In genomic region chr1:212242288-212242984, GRCh38 we compare ENCODE assay signal across 1 cellular context.
TF ChIP-seq lines count a peak whose summit lies in the region.

No MANE protein-coding gene starts in this region.

TF ChIP-seq in HepG2, 621 proteins besides CTCF, POLR2A, EP300 and RAD21 (continued from another document and continues in another):
- TF ChIP-seq KIAA2018 (CRISPR knock-in tag; IDR thresholded peaks at IDR 0.05; ENCODE audit: borderline replicate concordance), result no peak
- TF ChIP-seq TBX3 (IDR thresholded peaks at IDR 0.05; ENCODE audit: borderline replicate concordance), result no peak
- no peak for TF ChIP-seq ZNF639 (CRISPR knock-in tag; conservative IDR thresholded peaks at IDR 0.05)
- TF ChIP-seq ZNF512B (CRISPR knock-in tag; IDR thresholded peaks at IDR 0.05; ENCODE audit: borderline replicate concordance), result no peak
- TF ChIP-seq ZNF253 (CRISPR knock-in tag; IDR thresholded peaks at IDR 0.05; ENCODE audit: borderline replicate concordance), result no peak
- no peak for TF ChIP-seq KDM4B (CRISPR knock-in tag; IDR thresholded peaks at IDR 0.05)
- TF ChIP-seq PITX1 (CRISPR knock-in tag; IDR thresholded peaks at IDR 0.05), result no peak
- no peak for TF ChIP-seq ZBTB40 (IDR thresholded peaks at IDR 0.05)
- TF ChIP-seq ZBTB40 (CRISPR knock-in tag; IDR thresholded peaks at IDR 0.05), result no peak; the same call in 1 of the 2 replicates
- TF ChIP-seq RFXANK (CRISPR knock-in tag; IDR thresholded peaks at IDR 0.05), result 0 out of 2 replicates have a peak, but pooled peaks have one; percentile 31
- no peak for TF ChIP-seq PRDM4 (CRISPR knock-in tag; IDR thresholded peaks at IDR 0.05; ENCODE audit: borderline replicate concordance)
- TF ChIP-seq CBX5 (CRISPR knock-in tag; IDR thresholded peaks at IDR 0.05; ENCODE audit: borderline replicate concordance), result no peak
- TF ChIP-seq ZNF589 (CRISPR knock-in tag; conservative IDR thresholded peaks at IDR 0.05), result no peak
- no peak for TF ChIP-seq MIER3 (CRISPR knock-in tag; IDR thresholded peaks at IDR 0.05; ENCODE audit: borderline replicate concordance)
- no peak for TF ChIP-seq RAD51 (IDR thresholded peaks at IDR 0.05; ENCODE audit: borderline replicate concordance)
- 0 out of 2 replicates have a peak, but pooled peaks have one; percentile 41 for TF ChIP-seq ARNTL (CRISPR knock-in tag; IDR thresholded peaks at IDR 0.05)
- TF ChIP-seq NFRKB (IDR thresholded peaks at IDR 0.05), result no peak
- no peak for TF ChIP-seq ZNF616 (CRISPR knock-in tag; IDR thresholded peaks at IDR 0.05; ENCODE audit: low read depth)
- TF ChIP-seq ZNF747 (CRISPR knock-in tag; IDR thresholded peaks at IDR 0.05; ENCODE audit: borderline replicate concordance), result no peak
- TF ChIP-seq MZF1 (CRISPR knock-in tag; IDR thresholded peaks at IDR 0.05; ENCODE audit: borderline replicate concordance), result no peak
- TF ChIP-seq ZNF282 (IDR thresholded peaks at IDR 0.05; ENCODE audit: partially characterized antibody), result no peak
- TF ChIP-seq KMT2B (CRISPR knock-in tag; IDR thresholded peaks at IDR 0.05), result 0 out of 2 replicates have a peak, but pooled peaks have one; percentile 24
- no peak for TF ChIP-seq ZNF83 (CRISPR knock-in tag; IDR thresholded peaks at IDR 0.05; ENCODE audit: borderline replicate concordance)
- TF ChIP-seq NR2F1 (CRISPR knock-in tag; IDR thresholded peaks at IDR 0.05), result peak in 1 of 2 experiments; percentile 30; a peak in 1 of 4 replicates
- no peak for TF ChIP-seq ZNF354B (CRISPR knock-in tag; IDR thresholded peaks at IDR 0.05)
- no peak for TF ChIP-seq MAZ (IDR thresholded peaks at IDR 0.05; ENCODE audit: borderline replicate concordance, low read depth, low read length)
- 0 out of 2 replicates have a peak, but pooled peaks have one; percentile 31 for TF ChIP-seq MAZ (CRISPR knock-in tag; IDR thresholded peaks at IDR 0.05; ENCODE audit: low read depth)
- no peak for TF ChIP-seq TRIM24 (CRISPR knock-in tag; IDR thresholded peaks at IDR 0.05)
- no peak for TF ChIP-seq PLRG1 (conservative IDR thresholded peaks at IDR 0.05)
- no peak for TF ChIP-seq KLF13 (CRISPR knock-in tag; IDR thresholded peaks at IDR 0.05)
- no peak for TF ChIP-seq HMGA1 (CRISPR knock-in tag; conservative IDR thresholded peaks at IDR 0.05)
- TF ChIP-seq ZNF672 (CRISPR knock-in tag; IDR thresholded peaks at IDR 0.05), result no peak
- no peak for TF ChIP-seq KDM1A (CRISPR knock-in tag; IDR thresholded peaks at IDR 0.05)
